1 cellular context compared by ENCODE assay signal in genomic region chr19:37312537-37313334, GRCh38.
A peak's percentile ranks its signal among the peaks of the same experiment; 100 is the strongest.
TF ChIP-seq lines count a peak whose summit lies in the region.

No MANE protein-coding gene starts in this region.

TF ChIP-seq in HEK293, 187 proteins besides CTCF, POLR2A, EP300 and RAD21 (continued from another document):
- TF ChIP-seq ATF2 (tag by site-specific recombination; IDR thresholded peaks at IDR 0.05; ENCODE audit: low read depth) = 0 out of 2 replicates have a peak, but pooled peaks have one; percentile 2
- peak; percentile 47; the same call in 1 of the 2 replicates for TF ChIP-seq KLF8 (tag by site-specific recombination; IDR thresholded peaks at IDR 0.05)
